ENCODE assay signal across 14 cellular contexts in genomic region chr5:60538955-60539866, GRCh38.
DNase-seq lines count a peak whose midpoint lies in the region; ATAC-seq and TF ChIP-seq lines count a peak whose summit lies in the region.
"Had no signal": no experiment of that assay in that cellular context is flagged by ENCODE, and none has a peak within 500 bp of the region (broad histone marks: within the 10 kb centered on the region; RNA-seq: fewer than 3 reads in every experiment).

No MANE protein-coding gene starts in this region.

- TF ChIP-seq EP300 in ovary (IDR thresholded peaks at IDR 0.05), result no peak

- POLR2A ChIA-PET in activated CD8-positive, alpha-beta T cell treated with anti-CD3 and anti-CD28 coated beads, Interleukin-2, amount 10 ng/mL, durations not matched to agents 7 days and 5 days (lab: Charles Lee), result no interaction called here

- 56 to 64% methylated on average over 1 of the region's 1 CpG for WGBS in heart right ventricle, 2 donors
- 11 to 29% (median 15%) methylated on average over 1 of the region's 1 CpG for WGBS in ovary, 3 donors

- CTCF ChIA-PET in activated CD8-positive, alpha-beta T cell treated with anti-CD3 and anti-CD28 coated beads, Interleukin-2, amount 10 ng/mL, durations not matched to agents 7 days and 5 days (lab: Charles Lee), result no interaction called here

- H3K27ac ChIP-seq in heart right ventricle (peak overlapping the region in 3 of 10 donors; percentile 8 to 55 (median 42)), upper lobe of right lung (no peak overlapping the region), ovary (peak overlapping the region in 1 of 2 donors; percentile 58)
- H3K27ac ChIP-seq: tibial nerve had no signal

- ATAC-seq in activated CD8-positive, alpha-beta T cell treated with anti-CD3 and anti-CD28 coated beads, Interleukin-2, amount 10 ng/mL, durations not matched to agents 7 days and 5 days, result peak; percentile 36
- ATAC-seq in heart right ventricle (peak in 7 of 8 donors; percentile 16 to 67 (median 51)), upper lobe of right lung (peak; percentile 50)

- H3K4me1 Mint-ChIP-seq in activated CD8-positive, alpha-beta T cell treated with anti-CD3 and anti-CD28 coated beads, Interleukin-2, amount 10 ng/mL, durations not matched to agents 7 days and 5 days (ENCODE audit: low read depth), result peaks cover 18% of the 10 kb centered on the region

- H3K27ac Mint-ChIP-seq in activated CD8-positive, alpha-beta T cell treated with anti-CD3 and anti-CD28 coated beads, Interleukin-2, amount 10 ng/mL, durations not matched to agents 7 days and 5 days, result no peak overlapping the region
- H3K27ac Mint-ChIP-seq: activated CD4-positive, alpha-beta memory T cell treated with anti-CD3 and anti-CD28 coated beads for 36 hours had no signal

- DNase-seq in SKM-1 treated with dmso at 0.1 percent for 144 hours (lab: John Stamatoyannopoulos, UW; ENCODE audit: unreplicated experiment), result peak; percentile 29
- no peak for DNase-seq in SKM-1 (lab: John Stamatoyannopoulos, UW; ENCODE audit: unreplicated experiment)
- no peak for DNase-seq in activated CD8-positive, alpha-beta T cell treated with anti-CD3 and anti-CD28 coated beads, Interleukin-2, amount 10 ng/mL, durations not matched to agents 7 days and 5 days
- no peak for DNase-seq in heart right ventricle
- DNase-seq in upper lobe of right lung, result no peak
- no peak for DNase-seq in DMS153 (lab: John Stamatoyannopoulos, UW)
- no peak for DNase-seq in ovary
- DNase-seq in NCI-H2196 (lab: John Stamatoyannopoulos, UW; ENCODE audit: unreplicated experiment), result no peak
- DNase-seq: activated CD4-positive, alpha-beta memory T cell treated with anti-CD3 and anti-CD28 coated beads for 36 hours; activated naive CD4-positive, alpha-beta T cell; NCI-H1694 treated with DMSO at 0.1 percent for 48 hours; small intestine had no signal

- H3K27me3 ChIP-seq in heart right ventricle (no peaks in the 10 kb centered on the region), upper lobe of right lung (no peaks in the 10 kb centered on the region), ovary (no peaks in the 10 kb centered on the region)
- H3K27me3 ChIP-seq: tibial nerve had no signal

- H3K4me1 ChIP-seq in heart right ventricle, result peaks cover 0 to 41% (median 9%) of the 10 kb centered on the region in 9 donors
- no peaks in the 10 kb centered on the region for H3K4me1 ChIP-seq in upper lobe of right lung
- peaks cover 9% of the 10 kb centered on the region for H3K4me1 ChIP-seq in ovary (ENCODE audit: insufficient read depth)
- H3K4me1 ChIP-seq: tibial nerve had no signal

- H3K4me3 ChIP-seq in heart right ventricle (no peak overlapping the region), upper lobe of right lung (no peak overlapping the region), ovary (no peak overlapping the region)
- H3K4me3 ChIP-seq: tibial nerve had no signal

- no peaks in the 10 kb centered on the region for H3K36me3 Mint-ChIP-seq in activated CD8-positive, alpha-beta T cell treated with anti-CD3 and anti-CD28 coated beads, Interleukin-2, amount 10 ng/mL, durations not matched to agents 7 days and 5 days (ENCODE audit: low read depth)
- H3K36me3 Mint-ChIP-seq: activated CD4-positive, alpha-beta memory T cell treated with anti-CD3 and anti-CD28 coated beads for 36 hours had no signal

- TF ChIP-seq POLR2A in ovary (IDR thresholded peaks at IDR 0.05), result no peak

- H3K27me3 Mint-ChIP-seq in activated CD8-positive, alpha-beta T cell treated with anti-CD3 and anti-CD28 coated beads, Interleukin-2, amount 10 ng/mL, durations not matched to agents 7 days and 5 days (ENCODE audit: low read depth), result peaks cover 14% of the 10 kb centered on the region

- H3K9me3 Mint-ChIP-seq in activated CD8-positive, alpha-beta T cell treated with anti-CD3 and anti-CD28 coated beads, Interleukin-2, amount 10 ng/mL, durations not matched to agents 7 days and 5 days (ENCODE audit: insufficient read depth), result no peaks in the 10 kb centered on the region
- H3K9me3 Mint-ChIP-seq: activated CD4-positive, alpha-beta memory T cell treated with anti-CD3 and anti-CD28 coated beads for 36 hours; neural crest cell had no signal

- H3K9me3 ChIP-seq in heart right ventricle (no peaks in the 10 kb centered on the region), upper lobe of right lung (no peaks in the 10 kb centered on the region), ovary (no peaks in the 10 kb centered on the region)
- H3K9me3 ChIP-seq: tibial nerve had no signal

- TF ChIP-seq CTCF in heart right ventricle (IDR thresholded peaks at IDR 0.05), result no peak
- TF ChIP-seq CTCF in upper lobe of right lung (IDR thresholded peaks at IDR 0.05), result no peak
- no peak for TF ChIP-seq CTCF in ovary (IDR thresholded peaks at IDR 0.05)

- no peak overlapping the region for H3K4me3 Mint-ChIP-seq in activated CD8-positive, alpha-beta T cell treated with anti-CD3 and anti-CD28 coated beads, Interleukin-2, amount 10 ng/mL, durations not matched to agents 7 days and 5 days
- H3K4me3 Mint-ChIP-seq: activated CD4-positive, alpha-beta memory T cell treated with anti-CD3 and anti-CD28 coated beads for 36 hours; neural crest cell had no signal

- H3K36me3 ChIP-seq in heart right ventricle, result no peaks in the 10 kb centered on the region
- H3K36me3 ChIP-seq in upper lobe of right lung, result no peaks in the 10 kb centered on the region
- no peaks in the 10 kb centered on the region for H3K36me3 ChIP-seq in ovary
- H3K36me3 ChIP-seq: tibial nerve had no signal

- intact Hi-C loops in heart right ventricle (cut with DNase I), result no loop called here
- intact Hi-C loops in upper lobe of right lung (cut with DNase I), result no loop called here
- intact Hi-C loops in ovary (cut with DNase I), result no loop called here
